Comparison of ENCODE assay signal across 1 cellular context in the genomic region with DNA sequence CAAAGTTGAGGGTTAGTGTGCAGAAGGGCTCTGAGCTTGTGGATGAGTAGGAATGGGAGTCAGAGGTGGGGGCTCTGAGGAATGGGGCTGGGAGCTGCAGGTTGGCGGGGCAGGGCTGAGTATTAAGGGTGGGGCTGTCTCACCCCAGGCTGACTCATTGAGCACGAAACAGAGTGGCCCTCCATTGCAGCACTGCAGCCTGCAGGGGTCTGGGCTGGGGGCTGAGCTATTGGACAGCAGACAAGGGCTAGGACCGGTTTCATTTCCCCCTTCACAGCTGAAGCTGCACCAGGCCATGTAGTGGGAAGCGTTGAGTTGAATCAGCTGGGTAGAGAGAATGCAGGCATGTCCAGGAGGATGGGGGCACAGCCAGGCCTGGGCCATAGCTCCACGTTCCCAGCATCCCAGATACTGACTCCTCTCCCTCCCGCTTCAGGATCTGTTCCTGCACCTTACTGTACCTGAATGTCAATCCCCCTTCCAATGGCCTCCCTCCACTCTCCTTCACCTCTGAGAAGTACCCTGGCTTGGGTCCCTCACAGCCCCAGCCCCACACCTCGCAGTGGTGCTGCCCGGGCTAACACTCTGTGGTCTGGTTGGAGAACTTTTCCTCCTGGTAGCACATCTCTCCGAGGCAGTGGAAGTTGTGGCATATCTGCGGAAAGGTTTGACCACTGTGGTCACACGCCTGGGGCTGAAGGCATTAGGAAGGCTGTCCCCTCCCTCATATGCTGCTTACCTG.
A peak's percentile ranks its signal among the peaks of the same experiment; 100 is the strongest.
TF ChIP-seq lines count a peak whose summit lies in the region.

No MANE protein-coding gene starts in this region.

TF ChIP-seq in GM12878, 131 proteins besides CTCF, POLR2A, EP300 and RAD21:
- peak; percentile 62 for TF ChIP-seq SPI1 (IDR thresholded peaks at IDR 0.05; ENCODE audit: borderline replicate concordance, insufficient read depth, low read depth, low read length)
- TF ChIP-seq, protein P1, sequence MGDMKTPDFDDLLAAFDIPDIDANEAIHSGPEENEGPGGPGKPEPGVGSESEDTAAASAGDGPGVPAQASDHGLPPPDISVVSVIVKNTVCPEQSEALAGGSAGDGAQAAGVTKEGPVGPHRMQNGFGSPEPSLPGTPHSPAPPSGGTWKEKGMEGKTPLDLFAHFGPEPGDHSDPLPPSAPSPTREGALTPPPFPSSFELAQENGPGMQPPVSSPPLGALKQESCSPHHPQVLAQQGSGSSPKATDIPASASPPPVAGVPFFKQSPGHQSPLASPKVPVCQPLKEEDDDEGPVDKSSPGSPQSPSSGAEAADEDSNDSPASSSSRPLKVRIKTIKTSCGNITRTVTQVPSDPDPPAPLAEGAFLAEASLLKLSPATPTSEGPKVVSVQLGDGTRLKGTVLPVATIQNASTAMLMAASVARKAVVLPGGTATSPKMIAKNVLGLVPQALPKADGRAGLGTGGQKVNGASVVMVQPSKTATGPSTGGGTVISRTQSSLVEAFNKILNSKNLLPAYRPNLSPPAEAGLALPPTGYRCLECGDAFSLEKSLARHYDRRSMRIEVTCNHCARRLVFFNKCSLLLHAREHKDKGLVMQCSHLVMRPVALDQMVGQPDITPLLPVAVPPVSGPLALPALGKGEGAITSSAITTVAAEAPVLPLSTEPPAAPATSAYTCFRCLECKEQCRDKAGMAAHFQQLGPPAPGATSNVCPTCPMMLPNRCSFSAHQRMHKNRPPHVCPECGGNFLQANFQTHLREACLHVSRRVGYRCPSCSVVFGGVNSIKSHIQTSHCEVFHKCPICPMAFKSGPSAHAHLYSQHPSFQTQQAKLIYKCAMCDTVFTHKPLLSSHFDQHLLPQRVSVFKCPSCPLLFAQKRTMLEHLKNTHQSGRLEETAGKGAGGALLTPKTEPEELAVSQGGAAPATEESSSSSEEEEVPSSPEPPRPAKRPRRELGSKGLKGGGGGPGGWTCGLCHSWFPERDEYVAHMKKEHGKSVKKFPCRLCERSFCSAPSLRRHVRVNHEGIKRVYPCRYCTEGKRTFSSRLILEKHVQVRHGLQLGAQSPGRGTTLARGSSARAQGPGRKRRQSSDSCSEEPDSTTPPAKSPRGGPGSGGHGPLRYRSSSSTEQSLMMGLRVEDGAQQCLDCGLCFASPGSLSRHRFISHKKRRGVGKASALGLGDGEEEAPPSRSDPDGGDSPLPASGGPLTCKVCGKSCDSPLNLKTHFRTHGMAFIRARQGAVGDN (IDR thresholded peaks at IDR 0.05) = no peak
